ENCODE assay signal across 1 cellular context in the genomic region with DNA sequence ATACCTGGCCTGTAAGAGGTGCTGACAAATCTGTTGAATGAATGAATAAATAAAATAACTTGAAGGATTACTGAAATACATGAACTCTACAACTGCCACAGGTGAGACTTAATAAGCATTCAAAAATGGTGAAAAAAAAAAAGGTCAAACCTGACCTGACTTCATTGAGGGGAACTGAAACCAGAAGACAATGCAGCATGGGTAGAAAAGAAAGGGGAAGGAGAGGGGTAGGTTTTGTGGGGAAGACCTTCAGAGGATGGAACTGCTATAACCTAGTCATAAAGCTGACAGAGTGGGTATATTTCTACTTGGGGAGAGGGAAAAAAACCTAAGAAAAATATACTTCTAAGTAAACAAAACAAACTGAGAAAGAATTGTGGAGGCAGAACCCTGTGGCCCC.
A peak's percentile ranks its signal among the peaks of the same experiment; 100 is the strongest.
TF ChIP-seq lines count a peak whose summit lies in the region.

No MANE protein-coding gene starts in this region.

TF ChIP-seq in GM12878, 131 proteins besides CTCF, POLR2A, EP300 and RAD21 (continued from another document):
- TF ChIP-seq, protein P1, sequence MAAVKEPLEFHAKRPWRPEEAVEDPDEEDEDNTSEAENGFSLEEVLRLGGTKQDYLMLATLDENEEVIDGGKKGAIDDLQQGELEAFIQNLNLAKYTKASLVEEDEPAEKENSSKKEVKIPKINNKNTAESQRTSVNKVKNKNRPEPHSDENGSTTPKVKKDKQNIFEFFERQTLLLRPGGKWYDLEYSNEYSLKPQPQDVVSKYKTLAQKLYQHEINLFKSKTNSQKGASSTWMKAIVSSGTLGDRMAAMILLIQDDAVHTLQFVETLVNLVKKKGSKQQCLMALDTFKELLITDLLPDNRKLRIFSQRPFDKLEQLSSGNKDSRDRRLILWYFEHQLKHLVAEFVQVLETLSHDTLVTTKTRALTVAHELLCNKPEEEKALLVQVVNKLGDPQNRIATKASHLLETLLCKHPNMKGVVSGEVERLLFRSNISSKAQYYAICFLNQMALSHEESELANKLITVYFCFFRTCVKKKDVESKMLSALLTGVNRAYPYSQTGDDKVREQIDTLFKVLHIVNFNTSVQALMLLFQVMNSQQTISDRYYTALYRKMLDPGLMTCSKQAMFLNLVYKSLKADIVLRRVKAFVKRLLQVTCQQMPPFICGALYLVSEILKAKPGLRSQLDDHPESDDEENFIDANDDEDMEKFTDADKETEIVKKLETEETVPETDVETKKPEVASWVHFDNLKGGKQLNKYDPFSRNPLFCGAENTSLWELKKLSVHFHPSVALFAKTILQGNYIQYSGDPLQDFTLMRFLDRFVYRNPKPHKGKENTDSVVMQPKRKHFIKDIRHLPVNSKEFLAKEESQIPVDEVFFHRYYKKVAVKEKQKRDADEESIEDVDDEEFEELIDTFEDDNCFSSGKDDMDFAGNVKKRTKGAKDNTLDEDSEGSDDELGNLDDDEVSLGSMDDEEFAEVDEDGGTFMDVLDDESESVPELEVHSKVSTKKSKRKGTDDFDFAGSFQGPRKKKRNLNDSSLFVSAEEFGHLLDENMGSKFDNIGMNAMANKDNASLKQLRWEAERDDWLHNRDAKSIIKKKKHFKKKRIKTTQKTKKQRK (IDR thresholded peaks at IDR 0.05; ENCODE audit: low read depth, low read length), result no peak
- no peak for TF ChIP-seq HDAC6 (IDR thresholded peaks at IDR 0.05; ENCODE audit: unreplicated experiment)
- TF ChIP-seq SMAD1 (IDR thresholded peaks at IDR 0.05; ENCODE audit: low read depth, partially characterized antibody), result no peak
- TF ChIP-seq CBFB (IDR thresholded peaks at IDR 0.05; ENCODE audit: low read depth), result no peak
- peak; percentile 56; the same call in 1 of the 2 replicates for TF ChIP-seq ZNF384 (IDR thresholded peaks at IDR 0.05; ENCODE audit: borderline replicate concordance, low read depth, low read length)
- TF ChIP-seq, protein P2, sequence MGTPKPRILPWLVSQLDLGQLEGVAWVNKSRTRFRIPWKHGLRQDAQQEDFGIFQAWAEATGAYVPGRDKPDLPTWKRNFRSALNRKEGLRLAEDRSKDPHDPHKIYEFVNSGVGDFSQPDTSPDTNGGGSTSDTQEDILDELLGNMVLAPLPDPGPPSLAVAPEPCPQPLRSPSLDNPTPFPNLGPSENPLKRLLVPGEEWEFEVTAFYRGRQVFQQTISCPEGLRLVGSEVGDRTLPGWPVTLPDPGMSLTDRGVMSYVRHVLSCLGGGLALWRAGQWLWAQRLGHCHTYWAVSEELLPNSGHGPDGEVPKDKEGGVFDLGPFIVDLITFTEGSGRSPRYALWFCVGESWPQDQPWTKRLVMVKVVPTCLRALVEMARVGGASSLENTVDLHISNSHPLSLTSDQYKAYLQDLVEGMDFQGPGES (IDR thresholded peaks at IDR 0.05), result no peak
- TF ChIP-seq SMARCA5 (IDR thresholded peaks at IDR 0.05), result no peak
- no peak for TF ChIP-seq JUND (IDR thresholded peaks at IDR 0.05; ENCODE audit: low read depth, low read length)
- TF ChIP-seq SMAD5 (IDR thresholded peaks at IDR 0.05; ENCODE audit: low read depth), result no peak
- TF ChIP-seq NFIC (IDR thresholded peaks at IDR 0.05; ENCODE audit: low read depth, low read length), result no peak
- peak; percentile 36; the same call in 1 of the 2 replicates for TF ChIP-seq NR2F1 (conservative IDR thresholded peaks at IDR 0.05)
- no peak for TF ChIP-seq TARDBP (IDR thresholded peaks at IDR 0.05; ENCODE audit: borderline replicate concordance)
- no peak for TF ChIP-seq CREM (IDR thresholded peaks at IDR 0.05; ENCODE audit: low read depth)
- TF ChIP-seq, protein P3, sequence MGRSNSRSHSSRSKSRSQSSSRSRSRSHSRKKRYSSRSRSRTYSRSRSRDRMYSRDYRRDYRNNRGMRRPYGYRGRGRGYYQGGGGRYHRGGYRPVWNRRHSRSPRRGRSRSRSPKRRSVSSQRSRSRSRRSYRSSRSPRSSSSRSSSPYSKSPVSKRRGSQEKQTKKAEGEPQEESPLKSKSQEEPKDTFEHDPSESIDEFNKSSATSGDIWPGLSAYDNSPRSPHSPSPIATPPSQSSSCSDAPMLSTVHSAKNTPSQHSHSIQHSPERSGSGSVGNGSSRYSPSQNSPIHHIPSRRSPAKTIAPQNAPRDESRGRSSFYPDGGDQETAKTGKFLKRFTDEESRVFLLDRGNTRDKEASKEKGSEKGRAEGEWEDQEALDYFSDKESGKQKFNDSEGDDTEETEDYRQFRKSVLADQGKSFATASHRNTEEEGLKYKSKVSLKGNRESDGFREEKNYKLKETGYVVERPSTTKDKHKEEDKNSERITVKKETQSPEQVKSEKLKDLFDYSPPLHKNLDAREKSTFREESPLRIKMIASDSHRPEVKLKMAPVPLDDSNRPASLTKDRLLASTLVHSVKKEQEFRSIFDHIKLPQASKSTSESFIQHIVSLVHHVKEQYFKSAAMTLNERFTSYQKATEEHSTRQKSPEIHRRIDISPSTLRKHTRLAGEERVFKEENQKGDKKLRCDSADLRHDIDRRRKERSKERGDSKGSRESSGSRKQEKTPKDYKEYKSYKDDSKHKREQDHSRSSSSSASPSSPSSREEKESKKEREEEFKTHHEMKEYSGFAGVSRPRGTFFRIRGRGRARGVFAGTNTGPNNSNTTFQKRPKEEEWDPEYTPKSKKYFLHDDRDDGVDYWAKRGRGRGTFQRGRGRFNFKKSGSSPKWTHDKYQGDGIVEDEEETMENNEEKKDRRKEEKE (IDR thresholded peaks at IDR 0.05), result no peak
TF ChIP-seq in GM12878: peak in this region for 4.
